Comparison of ENCODE assay signal across 31 cellular contexts in the genomic region with DNA sequence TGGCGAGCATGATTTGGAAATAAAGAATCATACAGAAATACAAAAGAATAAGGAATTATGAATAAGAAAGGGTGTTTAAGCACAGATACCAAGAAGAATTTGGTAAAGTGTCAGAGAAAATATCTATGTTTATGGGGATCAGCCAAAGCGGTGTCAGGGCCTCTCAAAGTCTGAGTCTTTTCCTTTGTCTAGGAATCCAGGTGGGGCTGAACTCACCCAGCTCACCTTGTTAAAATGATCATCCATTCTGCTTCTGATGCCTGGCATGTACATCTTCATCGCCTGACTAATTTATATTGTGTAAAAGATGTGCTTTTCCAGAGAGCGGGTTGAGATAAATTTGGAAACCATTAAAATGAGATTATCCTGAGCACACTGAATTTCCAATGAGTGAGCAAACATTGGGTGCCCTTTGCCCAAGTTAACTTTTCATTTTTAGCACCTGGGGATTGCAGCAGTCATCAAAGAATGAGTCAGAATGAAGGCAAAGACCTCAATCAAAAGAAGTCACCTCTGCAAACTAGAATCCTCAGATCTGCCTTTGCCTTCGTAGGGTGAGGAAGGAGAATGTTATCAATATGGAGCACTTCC.
"Had no signal": no experiment of that assay in that cellular context is flagged by ENCODE, and none has a peak within 500 bp of the region (broad histone marks: within the 10 kb centered on the region; RNA-seq: fewer than 3 reads in every experiment).

No MANE protein-coding gene starts in this region.

- H3K9me3 ChIP-seq: adrenal gland, body of pancreas, colonic mucosa, left ventricle myocardium inferior, neutrophil, ovary, sigmoid colon, upper lobe of left lung had no signal

- H3K36me3 ChIP-seq: adrenal gland, cardiac muscle cell, colonic mucosa, left ventricle myocardium inferior, neutrophil, ovary, upper lobe of left lung had no signal

- H3K27me3 Mint-ChIP-seq: progenitor cell of endocrine pancreas; stimulated activated memory B cell treated with anti-CD40 and anti-IgM and Interleukin-4, amounts not matched to agents 10 μg/mL and 1 μg/mL and 100 μg/mL, for 72 hours; stimulated activated naive CD8-positive, alpha-beta T cell treated with anti-CD3 and anti-CD28 coated beads, Interleukin-15, amount 100 ng/mL, for 72 hours had no signal

- DNase-seq: activated B cell treated with CpG ODN at 0.5 μM for 24 hours; activated naive CD4-positive, alpha-beta T cell; activated T-cell treated with anti-CD3 and anti-CD28 coated beads for 4 hours; activated T-cell treated with anti-CD3 and anti-CD28 coated beads, Interleukin-2, amount 50 U/mL, for 72 hours; adrenal gland; aorta; body of pancreas; cerebellar nuclear complex; colonic mucosa; effector CD8-positive, alpha-beta T cell; foreskin melanocyte; kidney glomerular epithelial cell; left ventricle myocardium inferior; naive B cell; nephron progenitor cell; ovary; sigmoid colon; stimulated activated CD4-positive, alpha-beta T cell treated with anti-CD3 and anti-CD28 coated beads, Interleukin-1b, Interleukin-23, amount 100 ng/mL, for 48 hours; stimulated activated CD4-positive, alpha-beta T cell treated with anti-CD3 and anti-CD28 coated beads, Interleukin-4, amount 100 ng/mL, for 4 hours; stimulated activated CD8-positive, alpha-beta memory T cell treated with anti-CD3 and anti-CD28 coated beads, Interleukin-4, amount 100 ng/mL, for 48 hours; stimulated activated naive CD8-positive, alpha-beta T cell treated with anti-CD3 and anti-CD28 coated beads, Interleukin-15, amount 100 ng/mL, for 72 hours; substantia nigra; T-helper 2 cell; upper lobe of left lung had no signal

- H3K27me3 ChIP-seq: adrenal gland, body of pancreas, cardiac muscle cell, colonic mucosa, neutrophil, ovary, sigmoid colon, upper lobe of left lung had no signal

- H3K27ac ChIP-seq: body of pancreas, cardiac muscle cell, colonic mucosa, left ventricle myocardium inferior, neutrophil, ovary, sigmoid colon, upper lobe of left lung had no signal

- ATAC-seq: activated T-cell treated with anti-CD3 and anti-CD28 coated beads, Interleukin-2, amount 50 U/mL, for 72 hours; body of pancreas; stimulated activated memory B cell treated with anti-CD40 and anti-IgM and Interleukin-4, amounts not matched to agents 10 μg/mL and 1 μg/mL and 100 μg/mL, for 72 hours; stimulated activated naive CD8-positive, alpha-beta T cell treated with anti-CD3 and anti-CD28 coated beads, Interleukin-15, amount 100 ng/mL, for 72 hours had no signal

- H3K4me1 ChIP-seq: adrenal gland, body of pancreas, colonic mucosa had no signal

- H3K4me2 ChIP-seq: smooth muscle cell had no signal

- H3K36me3 Mint-ChIP-seq: activated naive CD8-positive, alpha-beta T cell; naive B cell; stimulated activated memory B cell treated with anti-CD40 and anti-IgM and Interleukin-4, amounts not matched to agents 10 μg/mL and 1 μg/mL and 100 μg/mL, for 72 hours had no signal

- H3K27ac Mint-ChIP-seq: activated B cell treated with CpG ODN at 0.5 μM for 24 hours; activated naive CD8-positive, alpha-beta T cell; activated T-cell treated with anti-CD3 and anti-CD28 coated beads, Interleukin-2, amount 50 U/mL, for 72 hours; naive B cell; nephron progenitor cell; progenitor cell of endocrine pancreas; stimulated activated memory B cell treated with anti-CD40 and anti-IgM and Interleukin-4, amounts not matched to agents 10 μg/mL and 1 μg/mL and 100 μg/mL, for 72 hours; stimulated activated naive CD8-positive, alpha-beta T cell treated with anti-CD3 and anti-CD28 coated beads, Interleukin-15, amount 100 ng/mL, for 72 hours had no signal

- H3K4me3 Mint-ChIP-seq: activated B cell treated with CpG ODN at 0.5 μM for 24 hours; activated naive CD8-positive, alpha-beta T cell; activated T-cell treated with anti-CD3 and anti-CD28 coated beads, Interleukin-2, amount 50 U/mL, for 72 hours; naive B cell; nephron progenitor cell; stimulated activated memory B cell treated with anti-CD40 and anti-IgM and Interleukin-4, amounts not matched to agents 10 μg/mL and 1 μg/mL and 100 μg/mL, for 72 hours; stimulated activated naive CD8-positive, alpha-beta T cell treated with anti-CD3 and anti-CD28 coated beads, Interleukin-15, amount 100 ng/mL, for 72 hours had no signal

- H3K4me3 ChIP-seq: adrenal gland, body of pancreas, cardiac muscle cell, colonic mucosa, left ventricle myocardium inferior, lung, ovary, sigmoid colon, smooth muscle cell, upper lobe of left lung had no signal

- H3K9me3 Mint-ChIP-seq: activated B cell treated with CpG ODN at 0.5 μM for 24 hours; activated T-cell treated with anti-CD3 and anti-CD28 coated beads, Interleukin-2, amount 50 U/mL, for 72 hours; nephron progenitor cell; stimulated activated memory B cell treated with anti-CD40 and anti-IgM and Interleukin-4, amounts not matched to agents 10 μg/mL and 1 μg/mL and 100 μg/mL, for 72 hours; stimulated activated naive CD8-positive, alpha-beta T cell treated with anti-CD3 and anti-CD28 coated beads, Interleukin-15, amount 100 ng/mL, for 72 hours had no signal

- H3K4me1 Mint-ChIP-seq: activated B cell treated with CpG ODN at 0.5 μM for 24 hours; naive B cell; nephron progenitor cell; stimulated activated memory B cell treated with anti-CD40 and anti-IgM and Interleukin-4, amounts not matched to agents 10 μg/mL and 1 μg/mL and 100 μg/mL, for 72 hours; stimulated activated naive CD8-positive, alpha-beta T cell treated with anti-CD3 and anti-CD28 coated beads, Interleukin-15, amount 100 ng/mL, for 72 hours had no signal
